In the genomic region with DNA sequence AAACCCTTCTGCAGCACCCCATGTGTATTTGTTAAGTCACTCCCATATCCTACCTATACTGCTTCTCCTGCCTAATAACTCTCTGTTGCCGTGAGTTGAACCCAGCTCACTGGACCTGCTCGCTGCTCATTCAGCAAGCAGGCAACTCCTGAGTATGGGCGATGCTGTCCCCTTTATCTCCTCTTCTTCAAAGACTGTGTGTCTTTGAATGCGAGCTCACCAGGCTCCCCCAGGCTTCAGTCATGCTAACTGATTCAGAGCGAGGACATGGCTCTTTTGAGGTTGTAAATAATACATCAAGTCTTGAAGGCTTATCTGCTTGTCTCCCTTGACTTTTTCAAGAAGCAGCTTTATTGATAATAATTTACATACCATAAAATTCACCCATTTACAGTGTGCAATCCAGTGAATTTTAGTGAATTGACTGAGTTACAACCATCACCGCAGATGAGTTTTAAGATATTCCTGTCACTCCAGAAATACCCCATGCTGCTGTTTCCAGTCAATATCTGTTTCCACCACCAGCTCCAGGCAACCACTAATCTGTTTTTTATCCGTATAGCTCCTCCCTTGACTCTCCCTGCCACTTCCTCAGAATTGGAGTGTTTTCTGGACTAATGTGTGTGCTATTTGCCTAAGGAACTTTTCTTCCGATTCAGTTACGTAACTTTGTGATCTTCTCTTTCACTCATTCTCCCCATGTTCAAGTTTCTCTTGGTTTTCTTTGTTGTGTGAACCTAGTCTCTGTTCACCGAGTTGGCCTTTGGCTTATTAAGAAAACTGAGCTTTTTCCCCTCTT, we compare ENCODE assay signal across 20 cellular contexts.
"Had no signal": no experiment of that assay in that cellular context is flagged by ENCODE, and none has a peak within 500 bp of the region (broad histone marks: within the 10 kb centered on the region; RNA-seq: fewer than 3 reads in every experiment).

No MANE protein-coding gene starts in this region.

- DNase-seq: activated CD4-positive, alpha-beta memory T cell treated with anti-CD3 and anti-CD28 coated beads for 36 hours; activated CD4-positive, alpha-beta T cell treated with anti-CD3 and anti-CD28 coated beads for 48 hours; activated naive CD4-positive, alpha-beta T cell treated with anti-CD3 and anti-CD28 coated beads, Interleukin-2, amount 10 ng/mL, durations not matched to agents 7 days and 5 days; activated T-cell treated with anti-CD3 and anti-CD28 coated beads, Interleukin-2, amount 50 U/mL, for 48 hours; anterior cingulate cortex; body of pancreas; cortex of kidney; endodermal cell; heart right ventricle; nucleus accumbens; right lobe of liver; stimulated activated CD4-positive, alpha-beta T cell treated with anti-CD3 and anti-CD28 coated beads, Interleukin-2, amount 100 ng/mL, for 24 hours; stimulated activated naive CD8-positive, alpha-beta T cell treated with anti-CD3 and anti-CD28 coated beads, Interleukin-15, amount 100 ng/mL, for 72 hours; T1000; tibial artery had no signal

- H3K4me1 ChIP-seq: body of pancreas, heart right ventricle, right lobe of liver had no signal

- H3K4me3 ChIP-seq: body of pancreas, cardiac muscle cell, heart right ventricle, right lobe of liver, skin epidermis, tibial artery had no signal

- H3K27me3 ChIP-seq: body of pancreas, cardiac muscle cell, right lobe of liver, tibial artery had no signal

- ATAC-seq: body of pancreas; left lobe of liver; right lobe of liver; stimulated activated effector memory CD8-positive, alpha-beta T cell treated with anti-CD3 and anti-CD28 coated beads, Interleukin-12 subunit alpha, Interleukin-12 subunit beta, amount 100 ng/mL, for 72 hours; stimulated activated naive CD8-positive, alpha-beta T cell treated with anti-CD3 and anti-CD28 coated beads, Interleukin-15, amount 100 ng/mL, for 72 hours had no signal

- H3K36me3 ChIP-seq: cardiac muscle cell, heart right ventricle, right lobe of liver, tibial artery had no signal

- H3K9me3 ChIP-seq: body of pancreas, right lobe of liver, tibial artery had no signal

- H3K27ac ChIP-seq: body of pancreas, cardiac muscle cell, epithelial cell of prostate, heart right ventricle, right lobe of liver, skin epidermis, tibial artery had no signal
